9 cellular contexts compared by ENCODE assay signal in genomic region chr13:74131206-74131605, GRCh38. TPM values are rescaled to one million over a fixed set of nuclear protein-coding genes. Genes with fewer than 3 reads are reported as not detected.
DNase-seq lines count a peak whose midpoint lies in the region; ATAC-seq and TF ChIP-seq lines count a peak whose summit lies in the region.
"Had no signal": no experiment of that assay in that cellular context is flagged by ENCODE, and none has a peak within 500 bp of the region (broad histone marks: within the 10 kb centered on the region; RNA-seq: fewer than 3 reads in every experiment).

No MANE protein-coding gene starts in this region.

- no peak for ATAC-seq in CD4-positive, alpha-beta T cell (ENCODE audit: poor library complexity)

- H3K27ac ChIP-seq in CD4-positive, alpha-beta T cell (ENCODE audit: low read depth, low read length), result no peak overlapping the region
- no peak overlapping the region for H3K27ac ChIP-seq in neuronal stem cell (replicated peaks; ENCODE audit: low read length)

- peak overlapping the region; percentile 81 for H3K4me3 ChIP-seq in Loucy (ENCODE audit: low read length, poor library complexity, severe bottlenecking)
- H3K4me3 ChIP-seq in endocrine pancreas (ENCODE audit: control insufficient read depth, insufficient read depth, low read length), result peak overlapping the region; percentile 95
- H3K4me3 ChIP-seq in neuronal stem cell (ENCODE audit: low read length in 2 of 2), result peak overlapping the region in 1 of 2 donors; percentile 91

- H2BK12ac ChIP-seq in neuronal stem cell (ENCODE audit: low read length), result no peak overlapping the region

- no peaks in the 10 kb centered on the region for H3K9me3 ChIP-seq in CD4-positive, alpha-beta T cell (ENCODE audit: control insufficient read depth, low read length)
- H3K9me3 ChIP-seq in Loucy (ENCODE audit: insufficient read depth, low read depth, low read length) (no peaks in the 10 kb centered on the region), endocrine pancreas (ENCODE audit: control insufficient read depth, low read length) (no peaks in the 10 kb centered on the region), neuronal stem cell (replicated peaks in 1 of 2; ENCODE audit: control insufficient read depth in 2 of 2, insufficient read depth in 1 of 2, low read depth in 1 of 2, low read length in 2 of 2) (no peaks in the 10 kb centered on the region)

- no peak overlapping the region for H2BK120ac ChIP-seq in neuronal stem cell (ENCODE audit: low read depth, low read length)

- CTCF ChIA-PET in CD4-positive, alpha-beta T cell (lab: Charles Lee), result interaction anchor here (10.2 kb wide), 1 partner anchor 155 kb away, joined by 67 read pairs; no protein-coding TSS in a partner anchor

- no peak overlapping the region for H3K18ac ChIP-seq in neuronal stem cell (ENCODE audit: low read length)

- H3K9me2 ChIP-seq in Loucy (replicated peaks; ENCODE audit: low read depth, low read length), result no peaks in the 10 kb centered on the region

- H3K4me1 ChIP-seq in Loucy (ENCODE audit: insufficient read depth, low read length, poor library complexity, severe bottlenecking) (peaks cover 55% of the 10 kb centered on the region), endocrine pancreas (ENCODE audit: control insufficient read depth, insufficient read depth, low read length) (peaks cover 12% of the 10 kb centered on the region), neuronal stem cell (ENCODE audit: control insufficient read depth in 2 of 2, insufficient read depth in 1 of 2, low read depth in 1 of 2, low read length in 2 of 2) (peaks cover under 1 to 17% of the 10 kb centered on the region in 2 donors)

- intact Hi-C loops in CD4-positive, alpha-beta T cell (cut with DNase I, micrococcal nuclease), result loop anchor here (5.0 to 10.0 kb wide), 11 partner anchors 39 to 429 kb away; no protein-coding TSS in a partner anchor
- intact Hi-C loops in posterior cingulate gyrus (cut with DNase I), result loop anchor here (5.0 to 10.0 kb wide), 4 partner anchors 69 to 376 kb away; no protein-coding TSS in a partner anchor

- no peak for DNase-seq in CD4-positive, alpha-beta T cell
- DNase-seq in pons (ENCODE audit: low spot score) (peak; percentile 31), AG08395 (ENCODE audit: low spot score) (no peak), posterior cingulate gyrus (no peak), SKM-1 (lab: John Stamatoyannopoulos, UW; ENCODE audit: unreplicated experiment) (no peak), neuronal stem cell (ENCODE audit: low spot score) (no peak)
- DNase-seq: NCI-H82 had no signal

- no peak overlapping the region for H2AFZ ChIP-seq in Loucy (ENCODE audit: low read length)
- H2AFZ ChIP-seq in neuronal stem cell (ENCODE audit: low read length), result no peak overlapping the region

- H3K4me2 ChIP-seq in Loucy (ENCODE audit: low read depth, low read length, poor library complexity, severe bottlenecking), result peak overlapping the region; percentile 90
- H3K4me2 ChIP-seq in neuronal stem cell (ENCODE audit: insufficient read depth, low read length, poor library complexity, severe bottlenecking), result no peak overlapping the region

- peaks cover 64% of the 10 kb centered on the region for H3K4me1 Mint-ChIP-seq in CD4-positive, alpha-beta T cell (ENCODE audit: low read depth)

- no peak overlapping the region for H2BK5ac ChIP-seq in neuronal stem cell (ENCODE audit: low read length)

- no peak overlapping the region for H3K27ac Mint-ChIP-seq in CD4-positive, alpha-beta T cell

- H2BK15ac ChIP-seq in neuronal stem cell (ENCODE audit: low read length), result no peak overlapping the region

- no peak overlapping the region for H2AK5ac ChIP-seq in neuronal stem cell (ENCODE audit: low read depth, low read length)

- H3K4ac ChIP-seq in neuronal stem cell (ENCODE audit: low read length), result no peak overlapping the region

- H3K79me1 ChIP-seq in neuronal stem cell (ENCODE audit: low read depth, low read length), result no peaks in the 10 kb centered on the region

- POLR2A ChIA-PET in CD4-positive, alpha-beta T cell (lab: Charles Lee), result interaction anchor here (0.8 to 7.6 kb wide), 5 partner anchors 38 to 365 kb away, joined by 3 to 218 read pairs (median 33); no protein-coding TSS in a partner anchor

- peaks cover 23% of the 10 kb centered on the region for H3K36me3 Mint-ChIP-seq in CD4-positive, alpha-beta T cell (ENCODE audit: low read depth)

- no peaks in the 10 kb centered on the region for H3F3A ChIP-seq in Loucy (ENCODE audit: low read depth)

- no peak for TF ChIP-seq CTCF in CD4-positive, alpha-beta T cell (IDR thresholded peaks at IDR 0.05)
- no peak for TF ChIP-seq CTCF in Loucy (conservative IDR thresholded peaks at IDR 0.05; ENCODE audit: low read length)

- no peak overlapping the region for H3K23ac ChIP-seq in neuronal stem cell (ENCODE audit: low read depth, low read length, poor library complexity)

- H3K27me3 Mint-ChIP-seq in CD4-positive, alpha-beta T cell, result peaks cover 6% of the 10 kb centered on the region

- peaks cover 30% of the 10 kb centered on the region for H4K20me1 ChIP-seq in Loucy (ENCODE audit: insufficient read depth, low read length, poor library complexity, severe bottlenecking)

- peak overlapping the region; percentile 70 for H3K4me3 Mint-ChIP-seq in CD4-positive, alpha-beta T cell

- H3K9me3 Mint-ChIP-seq in CD4-positive, alpha-beta T cell, result no peaks in the 10 kb centered on the region

- H4K91ac ChIP-seq in neuronal stem cell (ENCODE audit: low read depth, low read length, poor library complexity), result no peak overlapping the region

- H3K9ac ChIP-seq in Loucy (ENCODE audit: low read depth, low read length, poor library complexity, severe bottlenecking), result no peak overlapping the region
- no peak overlapping the region for H3K9ac ChIP-seq in endocrine pancreas (ENCODE audit: control insufficient read depth, insufficient read depth, low read length)
- no peak overlapping the region for H3K9ac ChIP-seq in neuronal stem cell (ENCODE audit: low read depth, low read length, poor library complexity)

- no CpG with 5 or more reads among the region's 3 CpGs for WGBS in neuronal stem cell (ENCODE audit: extremely low coverage in 2 of 2, insufficient read length in 2 of 2, insufficient replicate concordance in 1 of 2), 2 donors

- no peaks in the 10 kb centered on the region for H3K27me3 ChIP-seq in CD4-positive, alpha-beta T cell (ENCODE audit: control insufficient read depth, insufficient read depth, low read length)
- H3K27me3 ChIP-seq in Loucy (ENCODE audit: insufficient read depth, low read length, poor library complexity, severe bottlenecking), result no peaks in the 10 kb centered on the region
- no peaks in the 10 kb centered on the region for H3K27me3 ChIP-seq in endocrine pancreas (ENCODE audit: control insufficient read depth, insufficient read depth, low read length)
- H3K27me3 ChIP-seq in neuronal stem cell (ENCODE audit: control insufficient read depth in 3 of 3, insufficient read depth in 3 of 3, low read depth in 1 of 3, low read length in 3 of 3), result no peaks in the 10 kb centered on the region

- H3K14ac ChIP-seq in neuronal stem cell (ENCODE audit: low read length), result no peak overlapping the region

- peaks cover 74% of the 10 kb centered on the region for H3K79me2 ChIP-seq in Loucy (ENCODE audit: insufficient read depth, low read length)

- no peak overlapping the region for H4K8ac ChIP-seq in neuronal stem cell (ENCODE audit: low read depth, low read length)

- H3K36me3 ChIP-seq in Loucy (ENCODE audit: insufficient read depth, low read length), result no peaks in the 10 kb centered on the region
- no peaks in the 10 kb centered on the region for H3K36me3 ChIP-seq in endocrine pancreas (ENCODE audit: control insufficient read depth, insufficient read depth, low read length)
- no peaks in the 10 kb centered on the region for H3K36me3 ChIP-seq in neuronal stem cell (replicated peaks in 1 of 2; ENCODE audit: control insufficient read depth in 2 of 2, insufficient read depth in 2 of 2, low read length in 2 of 2)

RNA-seq across cellular contexts. Expression of gene KLF12, which starts 3.0 kb away (rescaled TPM):
- total RNA-seq in CD4-positive, alpha-beta T cell, result 10 to 100 TPM; 69.5 to 74.7 TPM
- 5.4 TPM for polyA plus RNA-seq in neuronal stem cell (2013, experiment 1 of 2)
- polyA plus RNA-seq in neuronal stem cell (2013, experiment 2 of 2), result 5.6 TPM
